8 cellular contexts compared by ENCODE assay signal in genomic region chr2:64987001-64987962, GRCh38. TPM values are rescaled to one million over a fixed set of nuclear protein-coding genes. Genes with fewer than 3 reads are reported as not detected.
DNase-seq lines count a peak whose midpoint lies in the region; ATAC-seq and TF ChIP-seq lines count a peak whose summit lies in the region.

No MANE protein-coding gene starts in this region.

- 24% methylated on average over 5 of the region's 6 CpGs for WGBS in right lobe of liver (ENCODE audit: insufficient coverage, low coverage, low lambda C conversion rate, missing lambda C conversion rate)

- H3K4me1 ChIP-seq in right lobe of liver: peaks cover 0 to 33% (median 11%) of the 10 kb centered on the region in 4 donors

- peak overlapping the region; percentile 3 to 93 for H3K27ac Mint-ChIP-seq in activated naive CD4-positive, alpha-beta T cell treated with anti-CD3 and anti-CD28 coated beads, Interleukin-2, amount 50 U/mL, for 72 hours

- no peaks in the 10 kb centered on the region for H3K27me3 ChIP-seq in HL-60 (ENCODE audit: insufficient read depth, poor library complexity, severe bottlenecking)
- H3K27me3 ChIP-seq in right lobe of liver: no peaks in the 10 kb centered on the region

- H3K9me3 ChIP-seq in right lobe of liver: no peaks in the 10 kb centered on the region

- TF ChIP-seq CTCF in HL-60 (IDR thresholded peaks at IDR 0.05; ENCODE audit: insufficient read depth, low read length): no peak
- no peak for TF ChIP-seq CTCF in right lobe of liver (IDR thresholded peaks at IDR 0.05)

- ATAC-seq in activated naive CD4-positive, alpha-beta T cell treated with anti-CD3 and anti-CD28 coated beads, Interleukin-2, amount 50 U/mL, for 72 hours: peak in 1 of 2 donors; percentile 47
- peak in 3 of 4 donors; percentile 8 to 19 (median 12) for ATAC-seq in right lobe of liver
- no peak for ATAC-seq in GM19463 (IDR thresholded peaks at IDR 0.05; ENCODE audit: unreplicated experiment)

- H3K9me3 Mint-ChIP-seq in activated naive CD4-positive, alpha-beta T cell treated with anti-CD3 and anti-CD28 coated beads, Interleukin-2, amount 50 U/mL, for 72 hours: no peaks in the 10 kb centered on the region

- peaks cover 9 to 19% of the 10 kb centered on the region in 2 donors for H3K36me3 Mint-ChIP-seq in activated naive CD4-positive, alpha-beta T cell treated with anti-CD3 and anti-CD28 coated beads, Interleukin-2, amount 50 U/mL, for 72 hours

- H3K36me3 ChIP-seq in right lobe of liver: no peaks in the 10 kb centered on the region

- H3K4me3 ChIP-seq in HL-60 (replicated peaks; ENCODE audit: insufficient read depth, low read length) (peak overlapping the region; percentile 43), right lobe of liver (peak overlapping the region in 2 of 3 donors; percentile 78 to 81)

- H3K27ac ChIP-seq in HL-60 (replicated peaks): peak overlapping the region; percentile 95
- peak overlapping the region in 2 of 3 donors; percentile 22 to 93 for H3K27ac ChIP-seq in right lobe of liver

- intact Hi-C loops in right lobe of liver (cut with DNase I): no loop called here

- TF ChIP-seq POLR2A in right lobe of liver (IDR thresholded peaks at IDR 0.05): no peak

- DNase-seq in NCI-H146 (lab: John Stamatoyannopoulos, UW) (peak; percentile 26), NCI-H146 treated with DMSO at 0.1 percent for 48 hours (lab: John Stamatoyannopoulos, UW; ENCODE audit: unreplicated experiment) (no peak), HL-60 (ENCODE audit: low read depth in 1 of 2, low spot score in 1 of 2) (peak in 1 of 2 experiments; percentile 40), right lobe of liver (no peak), D341Med (ENCODE audit: low spot score) (no peak), DMS153 treated with DMSO at 0.1 percent for 48 hours (lab: John Stamatoyannopoulos, UW; ENCODE audit: unreplicated experiment) (no peak)
- peak in 1 of 2 donors; percentile 54 for DNase-seq in activated naive CD4-positive, alpha-beta T cell treated with anti-CD3 and anti-CD28 coated beads, Interleukin-2, amount 50 U/mL, for 72 hours (ENCODE audit: low spot score in 2 of 2)

RNA-seq across cellular contexts. Expression of gene SLC1A4, which starts 1.9 kb away (rescaled TPM):
- 10 to 100 TPM in 1 of 2 donors, 1 to 10 TPM in 1; 4.1 to 16.9 TPM for total RNA-seq in activated naive CD4-positive, alpha-beta T cell treated with anti-CD3 and anti-CD28 coated beads, Interleukin-2, amount 50 U/mL, for 72 hours
- 10 to 100 TPM in 4 of 6 experiments, 1 to 10 TPM in 2; 7.2 to 21.7 (median 12.4) TPM for total RNA-seq in right lobe of liver
